21 cellular contexts compared by ENCODE assay signal in genomic region chr3:101858464-101858863, GRCh38. TPM values are rescaled to one million over a fixed set of nuclear protein-coding genes. Genes with fewer than 3 reads are reported as not detected.
DNase-seq lines count a peak whose midpoint lies in the region; ATAC-seq and TF ChIP-seq lines count a peak whose summit lies in the region.
"Had no signal": no experiment of that assay in that cellular context is flagged by ENCODE, and none has a peak within 500 bp of the region (broad histone marks: within the 10 kb centered on the region; RNA-seq: fewer than 3 reads in every experiment).

No MANE protein-coding gene starts in this region.

- H3K27me3 ChIP-seq in OCI-LY3 (ENCODE audit: low read depth, low read length) (no peaks in the 10 kb centered on the region), skeletal muscle satellite cell (ENCODE audit: control insufficient read depth, insufficient read depth, low read length) (no peaks in the 10 kb centered on the region), neural progenitor cell (no peaks in the 10 kb centered on the region)
- H3K27me3 ChIP-seq: right atrium auricular region, SJSA1, thyroid gland had no signal

- H3K27ac ChIP-seq in OCI-LY3 (ENCODE audit: low read length) (peak overlapping the region; percentile 25), neural progenitor cell (no peak overlapping the region)
- H3K27ac ChIP-seq: right atrium auricular region, SJSA1, thyroid gland had no signal

- H4K20me1 ChIP-seq in OCI-LY3 (ENCODE audit: insufficient read depth, low read length) (peaks cover 76% of the 10 kb centered on the region), neural progenitor cell (ENCODE audit: low read depth) (no peaks in the 10 kb centered on the region)

- H3K4me1 ChIP-seq in OCI-LY3 (ENCODE audit: low read length) (peaks cover 80% of the 10 kb centered on the region), skeletal muscle satellite cell (ENCODE audit: control insufficient read depth, insufficient read depth, low read length) (peaks cover 40% of the 10 kb centered on the region), neural progenitor cell (no peaks in the 10 kb centered on the region)
- H3K4me1 ChIP-seq: SJSA1 had no signal

- H3K27me3 Mint-ChIP-seq in activated CD8-positive, alpha-beta T cell treated with anti-CD3 and anti-CD28 coated beads for 36 hours, result no peaks in the 10 kb centered on the region
- no peaks in the 10 kb centered on the region for H3K27me3 Mint-ChIP-seq in activated CD8-positive, alpha-beta T cell treated with anti-CD3 and anti-CD28 coated beads, Interleukin-2, amount 10 ng/mL, durations not matched to agents 7 days and 5 days (ENCODE audit: low read depth)
- H3K27me3 Mint-ChIP-seq in neural progenitor cell (ENCODE audit: insufficient read depth, low read depth), result no peaks in the 10 kb centered on the region

- H3K79me2 ChIP-seq in OCI-LY3 (ENCODE audit: low read length), result peaks cover 48% of the 10 kb centered on the region
- no peaks in the 10 kb centered on the region for H3K79me2 ChIP-seq in neural progenitor cell (ENCODE audit: low read depth)

- 0 out of 2 replicates have a peak overlapping the region, but pooled peaks have one; percentile 5 for H3K4me2 ChIP-seq in OCI-LY3 (ENCODE audit: low read length)
- H3K4me2 ChIP-seq in skeletal muscle satellite cell (ENCODE audit: low read length), result peak overlapping the region; percentile 27
- no peak overlapping the region for H3K4me2 ChIP-seq in neural progenitor cell

- peaks cover 86% of the 10 kb centered on the region for H3K36me3 Mint-ChIP-seq in activated CD8-positive, alpha-beta T cell treated with anti-CD3 and anti-CD28 coated beads for 36 hours (ENCODE audit: low read depth)
- H3K36me3 Mint-ChIP-seq in activated CD8-positive, alpha-beta T cell treated with anti-CD3 and anti-CD28 coated beads, Interleukin-2, amount 10 ng/mL, durations not matched to agents 7 days and 5 days (ENCODE audit: low read depth), result peaks cover 86% of the 10 kb centered on the region
- H3K36me3 Mint-ChIP-seq in neural progenitor cell, result peaks cover 20% of the 10 kb centered on the region

- H3K4me3 ChIP-seq in OCI-LY3 (ENCODE audit: low read length), result no peak overlapping the region
- H3K4me3 ChIP-seq in skeletal muscle satellite cell (ENCODE audit: low read length), result no peak overlapping the region
- H3K4me3 ChIP-seq in neural progenitor cell, result no peak overlapping the region
- H3K4me3 ChIP-seq: lung, right atrium auricular region, SJSA1, thyroid gland had no signal

- intact Hi-C loops in activated CD8-positive, alpha-beta T cell treated with anti-CD3 and anti-CD28 coated beads for 36 hours (cut with micrococcal nuclease), result loop anchor here (10.0 kb wide), 3 partner anchors 76 to 366 kb away; partner anchors contain the start of gene RPL24

- no peak for DNase-seq in activated CD8-positive, alpha-beta T cell treated with anti-CD3 and anti-CD28 coated beads for 36 hours
- no peak for DNase-seq in activated CD8-positive, alpha-beta T cell treated with anti-CD3 and anti-CD28 coated beads, Interleukin-2, amount 10 ng/mL, durations not matched to agents 7 days and 5 days
- DNase-seq in fibroblast of peridontal ligament (ENCODE audit: extremely low read depth) (peak; percentile 21), HK-2 (ENCODE audit: unreplicated experiment) (no peak), neural progenitor cell (ENCODE audit: low spot score) (no peak)
- DNase-seq: activated CD4-positive, alpha-beta T cell treated with anti-CD3 and anti-CD28 coated beads, Interleukin-2, amount 50 U/mL, for 48 hours; activated gamma-delta T cell; central memory CD4-positive, alpha-beta T cell; foreskin melanocyte; H7; MM.1S; NCI-H2029; NCI-H510A; stimulated activated CD4-positive, alpha-beta T cell treated with anti-CD3 and anti-CD28 coated beads, Interleukin-2, amount 100 ng/mL, for 24 hours; thyroid gland had no signal

- H3K9ac ChIP-seq in OCI-LY3 (ENCODE audit: low read length) (no peak overlapping the region), skeletal muscle satellite cell (ENCODE audit: low read depth, low read length) (peak overlapping the region; percentile 25), neural progenitor cell (no peak overlapping the region)

- TF ChIP-seq CTCF in activated CD8-positive, alpha-beta T cell treated with anti-CD3 and anti-CD28 coated beads for 36 hours (IDR thresholded peaks at IDR 0.05), result no peak
- TF ChIP-seq CTCF in OCI-LY3 (IDR thresholded peaks at IDR 0.05; ENCODE audit: low read depth, low read length) (no peak), neural progenitor cell (IDR thresholded peaks at IDR 0.05) (no peak)

- ATAC-seq in activated CD8-positive, alpha-beta T cell treated with anti-CD3 and anti-CD28 coated beads for 36 hours, result no peak
- ATAC-seq in activated CD8-positive, alpha-beta T cell treated with anti-CD3 and anti-CD28 coated beads, Interleukin-2, amount 10 ng/mL, durations not matched to agents 7 days and 5 days, result no peak
- no peak for ATAC-seq in GM19324 (IDR thresholded peaks at IDR 0.05; ENCODE audit: low FRiP score, unreplicated experiment)

- H3K27ac Mint-ChIP-seq in activated CD8-positive, alpha-beta T cell treated with anti-CD3 and anti-CD28 coated beads for 36 hours, result peak overlapping the region; percentile 10
- H3K27ac Mint-ChIP-seq in activated CD8-positive, alpha-beta T cell treated with anti-CD3 and anti-CD28 coated beads, Interleukin-2, amount 10 ng/mL, durations not matched to agents 7 days and 5 days, result no peak overlapping the region
- H3K27ac Mint-ChIP-seq in neural progenitor cell, result no peak overlapping the region

- H3K9me3 ChIP-seq in OCI-LY3 (ENCODE audit: insufficient read depth, low read length) (no peaks in the 10 kb centered on the region), skeletal muscle satellite cell (replicated peaks; ENCODE audit: low read length) (no peaks in the 10 kb centered on the region), neural progenitor cell (ENCODE audit: low read depth) (no peaks in the 10 kb centered on the region)
- H3K9me3 ChIP-seq: right atrium auricular region, SJSA1, thyroid gland had no signal

- peaks cover 86% of the 10 kb centered on the region for H3K4me1 Mint-ChIP-seq in activated CD8-positive, alpha-beta T cell treated with anti-CD3 and anti-CD28 coated beads for 36 hours (ENCODE audit: low read depth)
- peaks cover 39% of the 10 kb centered on the region for H3K4me1 Mint-ChIP-seq in activated CD8-positive, alpha-beta T cell treated with anti-CD3 and anti-CD28 coated beads, Interleukin-2, amount 10 ng/mL, durations not matched to agents 7 days and 5 days (ENCODE audit: low read depth)
- no peaks in the 10 kb centered on the region for H3K4me1 Mint-ChIP-seq in neural progenitor cell

- peaks cover 93% of the 10 kb centered on the region for H3K36me3 ChIP-seq in OCI-LY3 (replicated peaks; ENCODE audit: low read depth, low read length)
- H3K36me3 ChIP-seq in skeletal muscle satellite cell (ENCODE audit: insufficient read depth, low read length), result peaks cover 87% of the 10 kb centered on the region
- H3K36me3 ChIP-seq in neural progenitor cell, result peaks cover 34% of the 10 kb centered on the region

- no peaks in the 10 kb centered on the region for H3K9me3 Mint-ChIP-seq in activated CD8-positive, alpha-beta T cell treated with anti-CD3 and anti-CD28 coated beads for 36 hours
- no peaks in the 10 kb centered on the region for H3K9me3 Mint-ChIP-seq in activated CD8-positive, alpha-beta T cell treated with anti-CD3 and anti-CD28 coated beads, Interleukin-2, amount 10 ng/mL, durations not matched to agents 7 days and 5 days (ENCODE audit: insufficient read depth)
- H3K9me3 Mint-ChIP-seq in neural progenitor cell, result no peaks in the 10 kb centered on the region

- H3F3A ChIP-seq in neural progenitor cell (ENCODE audit: low read depth), result no peaks in the 10 kb centered on the region

- CTCF ChIA-PET in activated CD8-positive, alpha-beta T cell treated with anti-CD3 and anti-CD28 coated beads for 36 hours (lab: Charles Lee), result interaction anchor here (0.6 to 2.0 kb wide), 4 partner anchors 49 to 226 kb away, joined by 3 to 7 read pairs (median 3); no protein-coding TSS in a partner anchor
- CTCF ChIA-PET in activated CD8-positive, alpha-beta T cell treated with anti-CD3 and anti-CD28 coated beads, Interleukin-2, amount 10 ng/mL, durations not matched to agents 7 days and 5 days (lab: Charles Lee), result interaction anchor here (1.3 kb wide), 2 partner anchors 56 to 367 kb away, joined by 4 to 6 read pairs; no protein-coding TSS in a partner anchor

- H3K4me3 Mint-ChIP-seq in activated CD8-positive, alpha-beta T cell treated with anti-CD3 and anti-CD28 coated beads for 36 hours, result no peak overlapping the region
- H3K4me3 Mint-ChIP-seq in activated CD8-positive, alpha-beta T cell treated with anti-CD3 and anti-CD28 coated beads, Interleukin-2, amount 10 ng/mL, durations not matched to agents 7 days and 5 days, result no peak overlapping the region
- no peak overlapping the region for H3K4me3 Mint-ChIP-seq in neural progenitor cell

- POLR2A ChIA-PET in activated CD8-positive, alpha-beta T cell treated with anti-CD3 and anti-CD28 coated beads for 36 hours (lab: Charles Lee), result interaction anchor here (0.6 to 1.7 kb wide), 6 partner anchors 9 to 132 kb away, joined by 3 to 10 read pairs (median 4); partner anchors contain the start of gene NFKBIZ
- POLR2A ChIA-PET in activated CD8-positive, alpha-beta T cell treated with anti-CD3 and anti-CD28 coated beads, Interleukin-2, amount 10 ng/mL, durations not matched to agents 7 days and 5 days (lab: Charles Lee), result interaction anchor here (0.6 kb wide), 1 partner anchor 175 kb away, joined by 3 read pairs; no protein-coding TSS in a partner anchor

- H2AFZ ChIP-seq in OCI-LY3 (ENCODE audit: low read depth, low read length) (no peak overlapping the region), neural progenitor cell (replicated peaks) (no peak overlapping the region)

RNA-seq across cellular contexts. Expression of gene NFKBIZ, which starts 9.2 kb away (rescaled TPM):
- 10 to 100 TPM; 62.1 to 70.6 TPM for total RNA-seq in activated CD8-positive, alpha-beta T cell treated with anti-CD3 and anti-CD28 coated beads for 36 hours
- 10 to 100 TPM; 45.3 to 48.1 TPM for total RNA-seq in activated CD8-positive, alpha-beta T cell treated with anti-CD3 and anti-CD28 coated beads, Interleukin-2, amount 10 ng/mL, durations not matched to agents 7 days and 5 days
- 19.8 and 38.0 TPM in 2 replicates for total RNA-seq in skeletal muscle satellite cell (2012; rRNA removed)
- 14.7 and 19.7 TPM in 2 replicates for total RNA-seq in neural progenitor cell (ENCODE audit: low replicate concordance)
